34 cellular contexts compared by ENCODE assay signal in the genomic region with DNA sequence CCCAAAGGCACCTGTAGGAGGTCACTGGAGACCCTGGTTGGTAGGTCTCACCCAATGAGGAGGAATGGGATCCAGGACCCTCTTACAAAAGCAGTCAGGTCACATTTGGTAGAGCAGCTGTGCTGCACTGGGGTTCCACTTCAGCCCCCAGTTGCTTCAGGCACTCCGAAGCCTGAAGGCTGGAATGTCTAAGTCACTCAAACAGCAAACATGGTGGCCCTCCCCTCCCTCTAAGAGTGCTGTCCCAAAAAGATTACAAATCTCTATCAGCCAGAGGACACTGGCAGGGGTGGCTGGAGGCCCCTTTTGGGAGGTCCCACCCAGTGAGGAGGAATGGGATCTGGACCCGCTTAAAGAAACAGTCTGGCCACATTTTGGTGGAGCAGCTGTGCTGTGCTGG.
"Had no signal": no experiment of that assay in that cellular context is flagged by ENCODE, and none has a peak within 500 bp of the region (broad histone marks: within the 10 kb centered on the region; RNA-seq: fewer than 3 reads in every experiment).

No MANE protein-coding gene starts in this region.

- H3K4me3 ChIP-seq: MG63 had no signal

- H3K27me3 ChIP-seq: MG63 had no signal

- H3K36me3 ChIP-seq: MG63 had no signal

- DNase-seq: Karpas-422, Kasumi-1, MG63, MM.1S, MV-4-11, NCI-H1048, NCI-H1092, NCI-H1092 treated with DMSO at 0.1 percent for 48 hours, NCI-H1105, NCI-H1105 treated with DMSO at 0.1 percent for 48 hours, NCI-H1417, NCI-H1417 treated with DMSO at 0.1 percent for 48 hours, NCI-H1436, NCI-H146, NCI-H1694, NCI-H1694 treated with DMSO at 0.1 percent for 48 hours, NCI-H187, NCI-H187 treated with DMSO at 0.1 percent for 48 hours, NCI-H1930, NCI-H2029, NCI-H2029 treated with DMSO at 0.1 percent for 48 hours, NCI-H2081, NCI-H2081 treated with DMSO at 0.1 percent for 48 hours, NCI-H2107, NCI-H2171, NCI-H2171 treated with DMSO at 0.1 percent for 48 hours, NCI-H2227 treated with DMSO at 0.1 percent for 48 hours, NCI-H226, NCI-H345, NCI-H446, NCI-H446 treated with DMSO at 0.1 percent for 48 hours, NCI-H510A, NCI-H510A treated with DMSO at 0.1 percent for 48 hours, NCI-H524 had no signal

- H3K9me3 ChIP-seq: MG63 had no signal
